Comparison of ENCODE assay signal across 27 cellular contexts in the genomic region with DNA sequence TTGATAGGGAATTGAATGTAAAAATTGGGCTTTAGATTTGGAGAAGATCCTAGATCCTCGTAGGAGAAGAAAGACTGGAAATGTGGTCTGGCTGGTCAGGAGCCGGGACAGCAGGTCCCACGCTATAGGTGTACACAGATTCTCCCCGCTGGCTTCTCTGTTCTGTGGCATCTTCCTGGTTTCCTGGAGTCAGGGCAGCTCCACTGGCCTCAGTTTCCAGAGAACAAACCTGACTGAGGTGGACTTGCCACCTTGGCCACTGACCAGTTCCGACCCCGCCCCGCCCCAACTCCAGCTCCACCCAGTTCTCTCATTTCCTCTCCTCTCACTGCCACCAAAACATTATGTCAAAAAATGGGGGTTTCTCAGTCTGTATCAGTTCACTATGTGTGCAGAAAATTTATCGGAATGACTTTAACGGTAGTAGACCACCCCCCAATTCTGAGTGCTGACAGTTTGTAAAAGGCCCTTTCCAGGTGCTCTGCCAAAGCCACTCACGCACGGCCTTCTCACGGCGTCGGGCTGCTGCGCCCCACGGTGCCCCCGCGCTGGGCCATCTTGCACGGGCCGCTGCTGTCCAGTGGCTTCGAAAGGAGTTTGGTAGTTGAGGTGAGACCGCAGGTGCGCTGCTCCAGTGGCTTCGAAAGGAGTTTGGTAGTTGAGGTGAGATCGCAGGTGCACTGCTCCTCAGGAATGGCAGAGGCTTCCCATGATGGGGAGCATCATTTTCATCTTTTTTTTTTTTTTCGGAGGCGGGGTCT.
A peak's percentile ranks its signal among the peaks of the same experiment; 100 is the strongest.
DNase-seq lines count a peak whose midpoint lies in the region; ATAC-seq and TF ChIP-seq lines count a peak whose summit lies in the region.
"Had no signal": no experiment of that assay in that cellular context is flagged by ENCODE, and none has a peak within 500 bp of the region (broad histone marks: within the 10 kb centered on the region; RNA-seq: fewer than 3 reads in every experiment).

No MANE protein-coding gene starts in this region.

- no peaks in the 10 kb centered on the region for H3K36me3 ChIP-seq in RWPE2 (ENCODE audit: low read depth)
- H3K36me3 ChIP-seq: cardiac muscle cell, thyroid gland had no signal

- H3K27me3 ChIP-seq in RWPE2 (ENCODE audit: insufficient read depth, poor library complexity, severe bottlenecking), result no peaks in the 10 kb centered on the region
- H3K27me3 ChIP-seq: cardiac muscle cell, heart right ventricle, MG63, stomach, thyroid gland had no signal

- peak overlapping the region; percentile 61 for H3K27ac Mint-ChIP-seq in activated naive CD8-positive, alpha-beta T cell
- H3K27ac Mint-ChIP-seq in activated naive CD8-positive, alpha-beta T cell treated with anti-CD3 and anti-CD28 coated beads, Interleukin-2, amount 50 U/mL, for 24 hours, result no peak overlapping the region
- peak overlapping the region; percentile 65 for H3K27ac Mint-ChIP-seq in activated T-helper 17 cell treated with anti-CD3 and anti-CD28 coated beads, Interleukin-2, amount 50 U/mL, for 72 hours
- no peak overlapping the region for H3K27ac Mint-ChIP-seq in natural killer cell

- no peak overlapping the region for H3K4me3 ChIP-seq in RWPE2 (ENCODE audit: severe bottlenecking)
- H3K4me3 ChIP-seq: cardiac muscle cell, coronary artery, GM12878, heart right ventricle, MG63, stomach, thyroid gland had no signal

- H3K4me3 Mint-ChIP-seq in activated naive CD8-positive, alpha-beta T cell, result no peak overlapping the region
- no peak overlapping the region for H3K4me3 Mint-ChIP-seq in activated naive CD8-positive, alpha-beta T cell treated with anti-CD3 and anti-CD28 coated beads, Interleukin-2, amount 50 U/mL, for 24 hours
- no peak overlapping the region for H3K4me3 Mint-ChIP-seq in activated T-helper 17 cell treated with anti-CD3 and anti-CD28 coated beads, Interleukin-2, amount 50 U/mL, for 72 hours
- H3K4me3 Mint-ChIP-seq in natural killer cell, result peak overlapping the region; percentile 9
- H3K4me3 Mint-ChIP-seq: activated CD4-positive, alpha-beta T cell treated with anti-CD3 and anti-CD28 coated beads for 36 hours; CD14-positive monocyte had no signal

- no peak for DNase-seq in activated naive CD8-positive, alpha-beta T cell treated with anti-CD3 and anti-CD28 coated beads, Interleukin-2, amount 50 U/mL, for 24 hours
- DNase-seq in RWPE2 (ENCODE audit: low spot score) (peak; percentile 34), natural killer cell (no peak), NCI-H1105 treated with DMSO at 0.1 percent for 48 hours (lab: John Stamatoyannopoulos, UW) (no peak), NCI-H446 (lab: John Stamatoyannopoulos, UW) (no peak), NCI-H2196 treated with DMSO at 0.1 percent for 48 hours (lab: John Stamatoyannopoulos, UW; ENCODE audit: unreplicated experiment) (no peak)
- DNase-seq: activated CD4-positive, alpha-beta T cell treated with anti-CD3 and anti-CD28 coated beads for 36 hours; activated CD8-positive, alpha-beta memory T cell treated with anti-CD3 and anti-CD28 coated beads, Interleukin-2, amount 50 U/mL, for 48 hours; activated gamma-delta T cell treated with Interleukin-2 at 50 U/mL for 16 hours; effector memory CD4-positive, alpha-beta T cell; EL; foreskin fibroblast; heart right ventricle; KBM-7; mesendoderm; MG63; NCI-H1417; NCI-H2081; NCI-H774; stomach; thyroid gland had no signal

- no peak for ATAC-seq in activated naive CD8-positive, alpha-beta T cell treated with anti-CD3 and anti-CD28 coated beads, Interleukin-2, amount 50 U/mL, for 24 hours
- ATAC-seq in RWPE2 (ENCODE audit: low read depth), result no peak
- no peak for ATAC-seq in activated T-helper 17 cell treated with anti-CD3 and anti-CD28 coated beads, Interleukin-2, amount 50 U/mL, for 72 hours (replicated peaks)
- no peak for ATAC-seq in natural killer cell
- ATAC-seq: activated CD4-positive, alpha-beta T cell treated with anti-CD3 and anti-CD28 coated beads for 36 hours; GM12878; heart right ventricle had no signal

- intact Hi-C loops in natural killer cell (cut with micrococcal nuclease), result no loop called here

- peaks cover 39% of the 10 kb centered on the region for H3K4me1 Mint-ChIP-seq in activated naive CD8-positive, alpha-beta T cell (ENCODE audit: low read depth)
- peaks cover 49% of the 10 kb centered on the region for H3K4me1 Mint-ChIP-seq in activated naive CD8-positive, alpha-beta T cell treated with anti-CD3 and anti-CD28 coated beads, Interleukin-2, amount 50 U/mL, for 24 hours
- H3K4me1 Mint-ChIP-seq in activated T-helper 17 cell treated with anti-CD3 and anti-CD28 coated beads, Interleukin-2, amount 50 U/mL, for 72 hours, result peaks cover 8% of the 10 kb centered on the region
- peaks cover 19 to 31% of the 10 kb centered on the region in 2 donors for H3K4me1 Mint-ChIP-seq in natural killer cell

- H3K9me3 Mint-ChIP-seq in activated naive CD8-positive, alpha-beta T cell (ENCODE audit: low read depth), result no peaks in the 10 kb centered on the region
- no peaks in the 10 kb centered on the region for H3K9me3 Mint-ChIP-seq in activated naive CD8-positive, alpha-beta T cell treated with anti-CD3 and anti-CD28 coated beads, Interleukin-2, amount 50 U/mL, for 24 hours
- no peaks in the 10 kb centered on the region for H3K9me3 Mint-ChIP-seq in activated T-helper 17 cell treated with anti-CD3 and anti-CD28 coated beads, Interleukin-2, amount 50 U/mL, for 72 hours
- no peaks in the 10 kb centered on the region for H3K9me3 Mint-ChIP-seq in natural killer cell

- TF ChIP-seq CTCF in RWPE2 (IDR thresholded peaks at IDR 0.05; ENCODE audit: poor library complexity, severe bottlenecking), result no peak
- no peak for TF ChIP-seq CTCF in natural killer cell (IDR thresholded peaks at IDR 0.05)

- peaks cover 30% of the 10 kb centered on the region for H3K4me1 ChIP-seq in RWPE2 (ENCODE audit: insufficient read depth, poor library complexity, severe bottlenecking)

- no peaks in the 10 kb centered on the region for H3K9me3 ChIP-seq in RWPE2 (ENCODE audit: severe bottlenecking)
- H3K9me3 ChIP-seq: heart right ventricle, MG63, stomach, thyroid gland had no signal

- no peaks in the 10 kb centered on the region for H3K27me3 Mint-ChIP-seq in activated naive CD8-positive, alpha-beta T cell
- H3K27me3 Mint-ChIP-seq in activated naive CD8-positive, alpha-beta T cell treated with anti-CD3 and anti-CD28 coated beads, Interleukin-2, amount 50 U/mL, for 24 hours, result no peaks in the 10 kb centered on the region
- no peaks in the 10 kb centered on the region for H3K27me3 Mint-ChIP-seq in activated T-helper 17 cell treated with anti-CD3 and anti-CD28 coated beads, Interleukin-2, amount 50 U/mL, for 72 hours
- H3K27me3 Mint-ChIP-seq in natural killer cell (ENCODE audit: low read depth in 2 of 2), result no peaks in the 10 kb centered on the region
- H3K27me3 Mint-ChIP-seq: activated CD4-positive, alpha-beta T cell treated with anti-CD3 and anti-CD28 coated beads for 36 hours had no signal

- no peak overlapping the region for H3K27ac ChIP-seq in RWPE2 (ENCODE audit: poor library complexity, severe bottlenecking)
- H3K27ac ChIP-seq: cardiac muscle cell, coronary artery, heart right ventricle, stomach, thyroid gland had no signal

- peaks cover 2% of the 10 kb centered on the region for H3K36me3 Mint-ChIP-seq in activated naive CD8-positive, alpha-beta T cell
- peaks cover 10% of the 10 kb centered on the region for H3K36me3 Mint-ChIP-seq in activated naive CD8-positive, alpha-beta T cell treated with anti-CD3 and anti-CD28 coated beads, Interleukin-2, amount 50 U/mL, for 24 hours (ENCODE audit: low read depth)
- H3K36me3 Mint-ChIP-seq in activated T-helper 17 cell treated with anti-CD3 and anti-CD28 coated beads, Interleukin-2, amount 50 U/mL, for 72 hours (ENCODE audit: low read depth), result no peaks in the 10 kb centered on the region
- H3K36me3 Mint-ChIP-seq in natural killer cell, result no peaks in the 10 kb centered on the region

Comparison
In these comparisons a context has a peak if more than half of its experiments do, and no peak if none do; other contexts are left out.
1. H3K27ac Mint-ChIP-seq: peak in activated naive CD8-positive, alpha-beta T cell (single experiment) and activated T-helper 17 cell treated with anti-CD3 and anti-CD28 coated beads, Interleukin-2, amount 50 U/mL, for 72 hours (single experiment); none in activated naive CD8-positive, alpha-beta T cell treated with anti-CD3 and anti-CD28 coated beads, Interleukin-2, amount 50 U/mL, for 24 hours (single experiment) and natural killer cell (0 of 2).